13 cellular contexts compared by ENCODE assay signal in the genomic region with DNA sequence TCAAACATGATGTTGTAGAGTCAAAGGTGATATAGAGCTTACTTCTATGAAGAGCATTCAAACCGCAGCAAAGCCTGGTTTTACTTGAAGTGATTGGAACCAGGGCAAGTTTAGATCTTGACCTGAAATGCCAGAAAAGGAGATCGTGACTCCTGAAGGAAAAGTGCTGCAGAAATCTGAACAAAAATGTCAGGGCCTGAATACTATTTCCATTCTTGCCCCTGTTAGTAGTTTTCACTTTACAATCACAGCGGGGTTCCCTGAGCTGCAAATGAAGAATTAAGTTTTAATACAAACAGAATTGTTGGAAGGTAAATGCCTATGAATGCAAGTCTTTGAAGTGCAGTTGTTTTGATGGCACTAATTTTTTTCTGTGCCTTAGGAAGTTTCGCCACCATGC. TPM values are rescaled to one million over a fixed set of nuclear protein-coding genes. Genes with fewer than 3 reads are reported as not detected.
DNase-seq lines count a peak whose midpoint lies in the region; ATAC-seq, FAIRE-seq and TF ChIP-seq lines count a peak whose summit lies in the region.
"Had no signal": no experiment of that assay in that cellular context is flagged by ENCODE, and none has a peak within 500 bp of the region (broad histone marks: within the 10 kb centered on the region; RNA-seq: fewer than 3 reads in every experiment).

No MANE protein-coding gene starts in this region.

- no peak for DNase-seq in heart left ventricle
- DNase-seq in Right ventricle myocardium superior: no peak
- no peak for DNase-seq in dorsolateral prefrontal cortex
- no peak for DNase-seq in upper lobe of right lung
- DNase-seq in MV-4-11 (lab: John Stamatoyannopoulos, UW): no peak
- no peak for DNase-seq in urothelium cell line (ENCODE audit: low spot score)
- DNase-seq: AML-193, NCI-H1048, NCI-H774, trophoblast cell had no signal

- TF ChIP-seq CTCF in heart left ventricle (IDR thresholded peaks at IDR 0.05): no peak
- TF ChIP-seq CTCF in dorsolateral prefrontal cortex (IDR thresholded peaks at IDR 0.05 in 54 of 56, conservative IDR thresholded peaks at IDR 0.05 in 2 of 56; ENCODE audit: low read depth in 1 of 56, partially characterized antibody in 56 of 56): no peak
- no peak for TF ChIP-seq CTCF in upper lobe of right lung (IDR thresholded peaks at IDR 0.05)

- no peak for TF ChIP-seq POLR2A in heart left ventricle (IDR thresholded peaks at IDR 0.05)

- FAIRE-seq in urothelium cell line (lab: Jason Lieb, UNC): no peak
- FAIRE-seq: colon had no signal

- H3K9me3 ChIP-seq in heart left ventricle (no peaks in the 10 kb centered on the region), mesodermal cell (ENCODE audit: control insufficient read depth, low read length) (no peaks in the 10 kb centered on the region), upper lobe of right lung (no peaks in the 10 kb centered on the region)

- H3K4me1 ChIP-seq in heart left ventricle (peaks cover 0 to 43% (median 12%) of the 10 kb centered on the region in 12 donors), mesodermal cell (ENCODE audit: control insufficient read depth, insufficient read depth, low read length, poor library complexity, severe bottlenecking) (peaks cover 12% of the 10 kb centered on the region), upper lobe of right lung (peaks cover 5% of the 10 kb centered on the region)

- H3K27me3 ChIP-seq in heart left ventricle (peaks cover 6 to 64% (median 32%) of the 10 kb centered on the region in 9 donors), dorsolateral prefrontal cortex (peaks cover 0 to 48% (median 16%) of the 10 kb centered on the region in 45 donors), upper lobe of right lung (peaks cover 39% of the 10 kb centered on the region)

- H3K4me3 ChIP-seq in heart left ventricle (peak overlapping the region in 8 of 12 donors; percentile 56 to 80 (median 66)), dorsolateral prefrontal cortex (peak overlapping the region in 51 of 59 donors; percentile 9 to 87 (median 72)), mesodermal cell (ENCODE audit: extremely low read depth, insufficient read depth, low read length, poor library complexity, severe bottlenecking) (peak overlapping the region; percentile 67), upper lobe of right lung (peak overlapping the region; percentile 58)

- no peak overlapping the region for H3K27ac ChIP-seq in heart left ventricle
- no peak overlapping the region for H3K27ac ChIP-seq in dorsolateral prefrontal cortex
- H3K27ac ChIP-seq in mesodermal cell (ENCODE audit: low read depth, low read length, severe bottlenecking): no peak overlapping the region
- H3K27ac ChIP-seq in upper lobe of right lung: no peak overlapping the region

- 79 to 89% (median 82%) methylated on average over 4 of the region's 4 CpGs for WGBS in heart left ventricle, 4 donors
- WGBS in mesodermal cell (ENCODE audit: insufficient coverage in 2 of 2), 2 experiments: 23 to 30% methylated on average over 3 of the region's 4 CpGs

- H3K36me3 ChIP-seq in heart left ventricle: no peaks in the 10 kb centered on the region
- H3K36me3 ChIP-seq in mesodermal cell (ENCODE audit: control insufficient read depth, insufficient read depth, low read length): no peaks in the 10 kb centered on the region
- H3K36me3 ChIP-seq in upper lobe of right lung: no peaks in the 10 kb centered on the region

- ATAC-seq in heart left ventricle: no peak
- ATAC-seq in Right ventricle myocardium superior (ENCODE audit: poor library complexity): no peak
- no peak for ATAC-seq in upper lobe of right lung
- no peak for ATAC-seq in GM18858 (IDR thresholded peaks at IDR 0.05; ENCODE audit: unreplicated experiment)

- intact Hi-C loops in heart left ventricle (cut with DNase I) (loop anchor here in 1 of 10 donors (10.0 kb wide), 1 partner anchor 1571 kb away; no protein-coding TSS in a partner anchor), Right ventricle myocardium superior (cut with DNase I) (no loop called here), dorsolateral prefrontal cortex (cut with DNase I) (no loop called here), upper lobe of right lung (cut with DNase I) (no loop called here)

RNA-seq across cellular contexts. Expression of gene SLIT2, which starts 4.1 kb away (rescaled TPM):
- total RNA-seq in heart left ventricle (10 to 100 TPM in 2 of 9 donors, 1 to 10 TPM in 7; 2.8 to 19.4 (median 4.5) TPM), Right ventricle myocardium superior (10.2 TPM), dorsolateral prefrontal cortex (10 to 100 TPM; 17.5 to 93.1 (median 45.8) TPM), upper lobe of right lung (181 TPM)
- 1 to 10 TPM in 1 of 2 donors, under 1 TPM in 1; 0.99 to 1.2 TPM for polyA plus RNA-seq in heart left ventricle
- 65.7 TPM for polyA plus RNA-seq in mesodermal cell (2013, experiment 1 of 2)
- polyA plus RNA-seq in mesodermal cell (2013, experiment 2 of 2): 65.6 TPM
